Comparison of ENCODE assay signal across 13 cellular contexts in the genomic region with DNA sequence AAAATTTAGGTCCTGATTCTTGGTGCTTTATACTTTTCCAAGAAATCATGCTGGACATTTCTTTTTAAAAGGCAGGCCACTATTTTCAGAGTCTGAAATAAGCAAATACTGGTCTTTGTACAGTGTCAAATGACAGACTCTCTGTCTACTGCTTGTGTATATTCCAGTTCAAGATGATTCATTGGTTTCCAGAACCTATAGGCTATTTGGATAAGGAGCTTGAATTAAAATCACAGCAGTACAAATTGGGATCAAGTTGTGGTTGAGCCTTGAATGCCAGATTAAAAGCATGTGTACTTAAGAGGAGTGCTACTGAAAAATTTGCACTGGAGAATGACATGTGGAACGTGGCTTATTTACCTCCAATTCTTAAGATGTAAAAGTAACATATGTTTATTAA. TPM values are rescaled to one million over a fixed set of nuclear protein-coding genes. Genes with fewer than 3 reads are reported as not detected.
DNase-seq lines count a peak whose midpoint lies in the region; ATAC-seq, FAIRE-seq and TF ChIP-seq lines count a peak whose summit lies in the region.
"Had no signal": no experiment of that assay in that cellular context is flagged by ENCODE, and none has a peak within 500 bp of the region (broad histone marks: within the 10 kb centered on the region; RNA-seq: fewer than 3 reads in every experiment).

No MANE protein-coding gene starts in this region.

- peaks cover 3% of the 10 kb centered on the region for H3K9me3 Mint-ChIP-seq in natural killer cell treated with Interleukin-12 subunit alpha and Interleukin-12 subunit beta and Interleukin-15 and Interleukin-18, amount 100 ng/mL, for 72 hours
- H3K9me3 Mint-ChIP-seq: activated T-cell treated with anti-CD3 and anti-CD28 coated beads, Interleukin-2, amount 50 U/mL, for 4 hours had no signal

- CTCF ChIA-PET in K562 (lab: Yijun Ruan, JAX; ENCODE audit: low intra/inter-chr PET ratio) = no interaction called here

- intact Hi-C loops in K562 (cut with micrococcal nuclease) = no loop called here

- peak overlapping the region; percentile 45 for H3K4me3 Mint-ChIP-seq in natural killer cell treated with Interleukin-12 subunit alpha and Interleukin-12 subunit beta and Interleukin-15 and Interleukin-18, amount 100 ng/mL, for 72 hours

- H4K20me1 ChIP-seq in K562 (replicated peaks; ENCODE audit: control insufficient read depth, insufficient read depth, low read length) = peaks cover 56% of the 10 kb centered on the region

- no peak for TF ChIP-seq EP300 in K562 (IDR thresholded peaks at IDR 0.05; ENCODE audit: low read length)

- H3K4me1 ChIP-seq in K562 (replicated peaks in 1 of 2; ENCODE audit: control insufficient read depth in 2 of 2, insufficient read depth in 2 of 2, low read length in 2 of 2) = peaks cover 4 to 11% of the 10 kb centered on the region in 2 experiments; a peak in 2 of 5 replicates

- no peak for TF ChIP-seq RAD21 in K562 (CRISPR knock-in tag; conservative IDR thresholded peaks at IDR 0.05 in 1 of 2, IDR thresholded peaks at IDR 0.05 in 1 of 2)

- H3K4me2 ChIP-seq in K562 (ENCODE audit: insufficient read depth, low read length) = no peak overlapping the region

- peaks cover 99% of the 10 kb centered on the region for H3K79me2 ChIP-seq in K562 (ENCODE audit: control insufficient read depth, insufficient read depth, low read length)

- no peaks in the 10 kb centered on the region for H3K27me3 ChIP-seq in K562 (ENCODE audit: control insufficient read depth in 2 of 2, insufficient read depth in 2 of 2, low read length in 2 of 2)
- H3K27me3 ChIP-seq: spleen had no signal

- peak overlapping the region; percentile 54 to 59 for H3K27ac Mint-ChIP-seq in natural killer cell treated with Interleukin-12 subunit alpha and Interleukin-12 subunit beta and Interleukin-15 and Interleukin-18, amount 100 ng/mL, for 72 hours

- no peak for TF ChIP-seq POLR2A in K562 (conservative IDR thresholded peaks at IDR 0.05)

- H3K27me3 Mint-ChIP-seq in natural killer cell treated with Interleukin-12 subunit alpha and Interleukin-12 subunit beta and Interleukin-15 and Interleukin-18, amount 100 ng/mL, for 72 hours = no peaks in the 10 kb centered on the region

- H3K36me3 ChIP-seq in K562 (ENCODE audit: control insufficient read depth, insufficient read depth, low read length) = peaks cover 6% of the 10 kb centered on the region; the same call in 1 of the 3 replicates
- H3K36me3 ChIP-seq: spleen had no signal

- no peaks in the 10 kb centered on the region for H3K9me3 ChIP-seq in K562 (replicated peaks; ENCODE audit: control insufficient read depth, insufficient read depth, low read depth, low read length)
- H3K9me3 ChIP-seq: spleen had no signal

- 10% methylated on average over 1 of the region's 1 CpG for WGBS in K562 (ENCODE audit: insufficient coverage, low coverage, missing lambda C conversion rate)

- H3K36me3 Mint-ChIP-seq in natural killer cell treated with Interleukin-12 subunit alpha and Interleukin-12 subunit beta and Interleukin-15 and Interleukin-18, amount 100 ng/mL, for 72 hours = no peaks in the 10 kb centered on the region

- no TSS peak for BruUV-seq in K562 (replicated peaks; lab: Mats Ljungman, UMichigan)

- ATAC-seq in K562 (peak; percentile 37), GM21447 (IDR thresholded peaks at IDR 0.05; ENCODE audit: unreplicated experiment) (no peak), HG03095 (IDR thresholded peaks at IDR 0.05; ENCODE audit: unreplicated experiment) (no peak)
- no peak for ATAC-seq in natural killer cell treated with Interleukin-12 subunit alpha and Interleukin-12 subunit beta and Interleukin-15 and Interleukin-18, amount 100 ng/mL, for 72 hours
- ATAC-seq: activated T-cell treated with anti-CD3 and anti-CD28 coated beads, Interleukin-2, amount 50 U/mL, for 4 hours; left cardiac atrium had no signal

- H3K9me1 ChIP-seq in K562 (ENCODE audit: control insufficient read depth, insufficient read depth, low read length) = no peaks in the 10 kb centered on the region

- in situ Hi-C loops in K562 (cut with MboI) = no loop called here

- FAIRE-seq in K562 (lab: Jason Lieb, UNC) = peak; percentile 48

- no peak overlapping the region for H3K9ac ChIP-seq in K562 (ENCODE audit: insufficient read depth in 1 of 2, low read depth in 2 of 2, low read length in 2 of 2)

- no peak overlapping the region for H3K4me3 ChIP-seq in K562
- H3K4me3 ChIP-seq: spleen had no signal

- POLR2A ChIA-PET in K562 (lab: Yijun Ruan, JAX) = interaction anchor here (1.3 to 6.6 kb wide), 4 partner anchors 9 to 13 kb away, joined by 3 to 144 read pairs (median 4); partner anchors contain the start of gene KMT2E

- TF ChIP-seq CTCF in K562 (IDR thresholded peaks at IDR 0.05 in 2 of 3, conservative IDR thresholded peaks at IDR 0.05 in 1 of 3; ENCODE audit: insufficient read depth in 2 of 3, low read depth in 1 of 3, low read length in 3 of 3) = no peak

- H3K27ac ChIP-seq in K562 (ENCODE audit: extremely low read depth, low read depth, low read length) = no peak overlapping the region
- H3K27ac ChIP-seq: spleen had no signal

- peak; percentile 25 for DNase-seq in Daoy (ENCODE audit: low read depth)
- peak; percentile 31 for DNase-seq in NCI-H146 treated with DMSO at 0.1 percent for 48 hours (lab: John Stamatoyannopoulos, UW; ENCODE audit: unreplicated experiment)
- DNase-seq in K562 (ENCODE audit: extremely low read depth in 1 of 4, low spot score in 3 of 4) = no peak
- DNase-seq in natural killer cell treated with Interleukin-12 subunit alpha and Interleukin-12 subunit beta and Interleukin-15 and Interleukin-18, amount 100 ng/mL, for 72 hours (ENCODE audit: low spot score) = no peak
- DNase-seq in OCI-M2 (lab: John Stamatoyannopoulos, UW; ENCODE audit: unreplicated experiment) = no peak
- DNase-seq in NCI-H2171 treated with DMSO at 0.1 percent for 48 hours (lab: John Stamatoyannopoulos, UW) = no peak
- DNase-seq: activated T-cell treated with anti-CD3 and anti-CD28 coated beads, Interleukin-2, amount 50 U/mL, for 4 hours; left cardiac atrium; NCI-H1092; spleen; substantia nigra had no signal

- peaks cover 56 to 69% of the 10 kb centered on the region in 2 donors for H3K4me1 Mint-ChIP-seq in natural killer cell treated with Interleukin-12 subunit alpha and Interleukin-12 subunit beta and Interleukin-15 and Interleukin-18, amount 100 ng/mL, for 72 hours (ENCODE audit: low read depth in 2 of 2)

- H2AFZ ChIP-seq in K562 (ENCODE audit: low read depth, low read length) = no peak overlapping the region

TF ChIP-seq in K562, 482 proteins besides CTCF, POLR2A, EP300 and RAD21 (continues in another document):
- peak; percentile 69 for TF ChIP-seq MEIS2 (IDR thresholded peaks at IDR 0.05; ENCODE audit: partially characterized antibody)
- peak; percentile 30; the same call in 1 of the 2 replicates for TF ChIP-seq PKNOX1 (IDR thresholded peaks at IDR 0.05)
- TF ChIP-seq FOXA3 (CRISPR knock-in tag; conservative IDR thresholded peaks at IDR 0.05 in 1 of 2, IDR thresholded peaks at IDR 0.05 in 1 of 2) = peak in 1 of 2 experiments; percentile 58; a peak in 1 of 4 replicates
- TF ChIP-seq TBL1XR1 (IDR thresholded peaks at IDR 0.05; ENCODE audit: low read length in 2 of 2) = no peak
- no peak for TF ChIP-seq ZNF778 (CRISPR knock-in tag; IDR thresholded peaks at IDR 0.05)
- TF ChIP-seq USF1 (CRISPR knock-in tag; IDR thresholded peaks at IDR 0.05) = no peak
- no peak for TF ChIP-seq ZNF134 (CRISPR knock-in tag; conservative IDR thresholded peaks at IDR 0.05)
- no peak for TF ChIP-seq NR2F6 (CRISPR knock-in tag; IDR thresholded peaks at IDR 0.05)
- TF ChIP-seq ZNF408 (CRISPR knock-in tag; IDR thresholded peaks at IDR 0.05; ENCODE audit: low read depth) = no peak
- TF ChIP-seq TEAD4 (IDR thresholded peaks at IDR 0.05; ENCODE audit: low read length) = 0 out of 2 replicates have a peak, but pooled peaks have one; percentile 28
- TF ChIP-seq TEAD4 (CRISPR knock-in tag; IDR thresholded peaks at IDR 0.05; ENCODE audit: borderline replicate concordance) = no peak

RNA-seq across cellular contexts. Expression of gene KMT2E, which starts 10.7 kb away (rescaled TPM):
- 36.7 and 66.7 TPM in 2 replicates for total RNA-seq in Daoy (2014; rRNA removed; shearing (Covaris generic))
- total RNA-seq in K562 (2011; cell fraction: chromatin; rRNA removed; ENCODE audit: low replicate concordance) = 207 and 465 TPM in 2 replicates
- total RNA-seq in K562 (2011; cell fraction: nucleolus; rRNA removed) = 88.1 and 130 TPM in 2 replicates
- 182 and 231 TPM in 2 replicates for total RNA-seq in K562 (2011; cell fraction: nucleoplasm; rRNA removed)
- 33.5 and 38.1 TPM in 2 replicates for total RNA-seq in K562 (2014; rRNA removed)
- 41.7 and 46.6 TPM in 2 replicates for total RNA-seq in K562 (2014; rRNA removed; fragmentation: Illumina TruSeq; extraction: Trizol)
- total RNA-seq in K562 (2015; rRNA removed; fragmentation: Illumina TruSeq; extraction: Trizol) = 38.6 and 39.9 TPM in 2 replicates
- total RNA-seq in K562 (2021) = 48.1 and 55.3 TPM in 2 replicates
- 11.1 and 14.5 TPM in 2 replicates for polyA plus RNA-seq in K562 (2011; rRNA removed)
- polyA plus RNA-seq in K562 (2011; cell fraction: cytosol; rRNA removed) = 7.9 and 14.7 TPM in 2 replicates
- 55.0 and 72.1 TPM in 2 replicates for polyA plus RNA-seq in K562 (2011; cell fraction: nucleus; rRNA removed)
- 26.5 and 30.8 TPM in 2 replicates for polyA plus RNA-seq in K562 (2012)
- polyA plus RNA-seq in K562 (2014; fragmentation: Illumina TruSeq; extraction: Trizol) = 33.8 and 38.7 TPM in 2 replicates
- polyA plus RNA-seq in K562 (2014; fragmentation: Nextera tagmentation; extraction: Ambion mirVana) = 10 to 100 TPM in 1 of 2 experiments, 1 to 10 TPM in 1; 8.9 to 15.9 TPM
- polyA plus RNA-seq in K562 (2014; rRNA removed) = 18.2 and 23.4 TPM in 2 replicates
- 84.5 and 96.0 TPM in 2 replicates for polyA minus RNA-seq in K562 (2011; rRNA and poly(A)+ RNA removed)
- polyA minus RNA-seq in K562 (2011; cell fraction: cytosol; rRNA and poly(A)+ RNA removed) = 28.8 and 34.0 TPM in 2 replicates
- polyA minus RNA-seq in K562 (2011; cell fraction: nucleus; rRNA and poly(A)+ RNA removed) = 110 and 143 TPM in 2 replicates
- total RNA-seq in natural killer cell treated with Interleukin-12 subunit alpha and Interleukin-12 subunit beta and Interleukin-15 and Interleukin-18, amount 100 ng/mL, for 72 hours = 100 to 1,000 TPM; 152 to 172 TPM

Comparison
In these comparisons a context has a peak if more than half of its experiments do, and no peak if none do; other contexts are left out.
1. DNase-seq: peak in Daoy (single experiment) and NCI-H146 treated with DMSO at 0.1 percent for 48 hours (single experiment); none in K562 (0 of 4), natural killer cell treated with Interleukin-12 subunit alpha and Interleukin-12 subunit beta and Interleukin-15 and Interleukin-18, amount 100 ng/mL, for 72 hours (single experiment), OCI-M2 (single experiment) and NCI-H2171 treated with DMSO at 0.1 percent for 48 hours (single experiment).